In genomic region chr11:117807482-117808272, GRCh38 we compare ENCODE assay signal across 1 cellular context.
TF ChIP-seq lines count a peak whose summit lies in the region.

No MANE protein-coding gene starts in this region.

TF ChIP-seq in HCT116, 20 proteins besides CTCF, POLR2A, EP300 and RAD21:
- no peak for TF ChIP-seq EGR1 (IDR thresholded peaks at IDR 0.05; ENCODE audit: low read depth)
- TF ChIP-seq YY1 (IDR thresholded peaks at IDR 0.05; ENCODE audit: extremely low read depth, insufficient replicate concordance, low read depth, low read length) = no peak
- no peak for TF ChIP-seq FOSL1 (IDR thresholded peaks at IDR 0.05; ENCODE audit: low read depth)
- no peak for TF ChIP-seq ZBTB33 (IDR thresholded peaks at IDR 0.05; ENCODE audit: extremely low read depth, insufficient replicate concordance, low read length)
- TF ChIP-seq EZH2phosphoT487 (IDR thresholded peaks at IDR 0.05; ENCODE audit: borderline replicate concordance) = no peak
- no peak for TF ChIP-seq MAX (IDR thresholded peaks at IDR 0.05)
- TF ChIP-seq ELF1 (IDR thresholded peaks at IDR 0.05; ENCODE audit: borderline replicate concordance, low read depth) = no peak
- TF ChIP-seq ZFX (IDR thresholded peaks at IDR 0.05) = no peak
- no peak for TF ChIP-seq ZNF274 (IDR thresholded peaks at IDR 0.05; ENCODE audit: low read depth, low read length)
- no peak for TF ChIP-seq SIN3A (IDR thresholded peaks at IDR 0.05; ENCODE audit: low read depth)
- no peak for TF ChIP-seq ATF3 (IDR thresholded peaks at IDR 0.05)
